8 cellular contexts compared by ENCODE assay signal in the genomic region with DNA sequence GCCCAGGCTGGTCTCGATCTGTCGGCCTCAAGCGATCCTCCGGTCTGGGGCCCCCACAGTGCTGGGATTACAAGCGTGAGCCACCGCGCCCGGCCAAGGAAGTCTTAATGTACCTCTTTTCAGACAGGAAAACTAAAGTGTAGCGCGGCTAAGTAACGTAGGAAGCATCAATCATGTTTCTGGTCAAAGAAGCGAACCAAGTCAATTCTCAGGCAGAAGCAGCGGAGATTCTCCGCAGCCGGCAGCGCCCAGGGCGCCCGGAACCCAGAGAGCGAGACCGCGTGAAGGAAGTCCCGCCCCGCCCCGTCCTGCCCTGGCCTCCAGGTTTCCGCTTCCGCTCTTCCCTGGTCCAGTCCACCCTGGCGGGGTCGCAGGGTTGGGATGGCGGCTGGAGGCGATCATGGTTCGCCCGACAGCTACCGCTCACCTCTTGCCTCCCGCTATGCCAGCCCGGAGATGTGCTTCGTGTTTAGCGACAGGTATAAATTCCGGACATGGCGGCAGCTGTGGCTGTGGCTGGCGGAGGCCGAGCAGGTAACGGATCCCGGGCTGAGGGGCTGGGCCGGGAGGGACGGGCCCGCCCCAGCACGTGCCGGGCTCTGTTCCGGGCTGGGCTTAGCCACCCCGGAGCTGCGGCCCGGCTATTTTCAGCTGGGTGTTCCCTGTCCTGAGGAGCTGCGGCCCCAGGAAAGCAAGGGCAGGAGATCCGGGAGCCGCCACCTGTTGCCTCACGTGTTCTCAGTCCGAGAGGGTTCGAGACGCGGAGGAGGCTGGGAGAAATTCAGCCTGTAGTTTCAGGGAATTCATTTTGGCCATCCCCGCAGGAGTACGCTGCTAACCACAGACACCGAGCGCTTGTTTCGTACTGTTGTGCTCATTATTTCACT. TPM values are rescaled to one million over a fixed set of nuclear protein-coding genes. Genes with fewer than 3 reads are reported as not detected.
DNase-seq lines count a peak whose midpoint lies in the region; ATAC-seq and TF ChIP-seq lines count a peak whose summit lies in the region.

Gene ADSL (plus strand): TSS at position 323 of the 887 bp plus-strand sequence. CDS start 59 bp downstream, at position 382.

- CTCF ChIA-PET in RWPE1 (lab: Yijun Ruan, JAX), result no interaction called here

- peak within 1 kb of the TSS; percentile 97 for H2AFZ ChIP-seq in fibroblast of lung (ENCODE audit: low read length)

- peak within 1 kb of the TSS; percentile 67 for H3K9ac ChIP-seq in fibroblast of lung (ENCODE audit: insufficient read depth, low read length)

- H3K27ac ChIP-seq in RWPE1, result peak within 1 kb of the TSS; percentile 93
- H3K27ac ChIP-seq in fibroblast of lung (ENCODE audit: insufficient read depth, low read length), result peak within 1 kb of the TSS; percentile 48

- no peaks in the 10 kb centered on the region for H3K9me3 Mint-ChIP-seq in activated T-helper 17 cell treated with anti-CD3 and anti-CD28 coated beads, Interleukin-2, amount 50 U/mL, for 72 hours
- no peaks in the 10 kb centered on the region for H3K9me3 Mint-ChIP-seq in naive thymus-derived CD8-positive, alpha-beta T cell
- H3K9me3 Mint-ChIP-seq in stimulated activated naive B cell treated with anti-CD40 and anti-IgM and Interleukin-4, amounts not matched to agents 10 μg/mL and 1 μg/mL and 100 μg/mL, for 72 hours, result no peaks in the 10 kb centered on the region

- H3K27me3 Mint-ChIP-seq in activated T-helper 17 cell treated with anti-CD3 and anti-CD28 coated beads, Interleukin-2, amount 50 U/mL, for 72 hours, result no peaks in the 10 kb centered on the region
- H3K27me3 Mint-ChIP-seq in naive thymus-derived CD8-positive, alpha-beta T cell, result no peaks in the 10 kb centered on the region
- H3K27me3 Mint-ChIP-seq in stimulated activated naive B cell treated with anti-CD40 and anti-IgM and Interleukin-4, amounts not matched to agents 10 μg/mL and 1 μg/mL and 100 μg/mL, for 72 hours, result no peaks in the 10 kb centered on the region

- POLR2A ChIA-PET in RWPE1 (lab: Yijun Ruan, JAX; ENCODE audit: low non-redundant PET), result interaction anchor here (0.7 kb wide), 1 partner anchor 812 kb away, joined by 3 read pairs; no protein-coding TSS in a partner anchor
- POLR2A ChIA-PET in naive thymus-derived CD8-positive, alpha-beta T cell (lab: Charles Lee), result interaction anchor here (0.6 to 10.6 kb wide), 31 partner anchors 10 to 1027 kb away, joined by 3 to 189 read pairs (median 3); partner anchors contain the start of gene RPL3

- H3K4me3 Mint-ChIP-seq in activated T-helper 17 cell treated with anti-CD3 and anti-CD28 coated beads, Interleukin-2, amount 50 U/mL, for 72 hours, result peak within 1 kb of the TSS; percentile 79
- H3K4me3 Mint-ChIP-seq in naive thymus-derived CD8-positive, alpha-beta T cell, result peak within 1 kb of the TSS; percentile 91 to 99 (median 97)
- H3K4me3 Mint-ChIP-seq in stimulated activated naive B cell treated with anti-CD40 and anti-IgM and Interleukin-4, amounts not matched to agents 10 μg/mL and 1 μg/mL and 100 μg/mL, for 72 hours, result peak within 1 kb of the TSS; percentile 95 to 97

- H3K4me3 ChIP-seq in fibroblast of lung (replicated peaks in 1 of 4; ENCODE audit: control extremely low read depth in 1 of 4, insufficient read depth in 1 of 4, low read depth in 3 of 4, low read length in 4 of 4), result peak within 1 kb of the TSS; percentile 78 to 99 (median 86)

- peaks cover 5% of the 10 kb centered on the region for H3K36me3 ChIP-seq in fibroblast of lung (ENCODE audit: control insufficient read depth, insufficient read depth, low read length)

- H3K4me1 ChIP-seq in fibroblast of lung (ENCODE audit: control insufficient read depth, extremely low read depth, insufficient read depth, low read length), result peaks cover 7% of the 10 kb centered on the region

- H3K4me1 Mint-ChIP-seq in activated T-helper 17 cell treated with anti-CD3 and anti-CD28 coated beads, Interleukin-2, amount 50 U/mL, for 72 hours, result peaks cover 23% of the 10 kb centered on the region
- peaks cover 28 to 68% (median 50%) of the 10 kb centered on the region in 4 donors for H3K4me1 Mint-ChIP-seq in naive thymus-derived CD8-positive, alpha-beta T cell
- H3K4me1 Mint-ChIP-seq in stimulated activated naive B cell treated with anti-CD40 and anti-IgM and Interleukin-4, amounts not matched to agents 10 μg/mL and 1 μg/mL and 100 μg/mL, for 72 hours, result peaks cover 18 to 32% of the 10 kb centered on the region in 2 donors

- no peaks in the 10 kb centered on the region for H3K9me3 ChIP-seq in fibroblast of lung (ENCODE audit: control insufficient read depth, insufficient read depth, low read depth, low read length)

- in situ Hi-C loops in KBM-7 (cut with MboI; ENCODE audit: low pct_unique_long_range_greater_than_20kb, low sequenced_read_pairs), result loop anchor here (25.0 kb wide), 1 partner anchor 809 kb away; the partner anchor contains the start of gene RPS19BP1

- H3K27me3 ChIP-seq in fibroblast of lung (ENCODE audit: control insufficient read depth, insufficient read depth, low read length), result no peaks in the 10 kb centered on the region

- H3K36me3 Mint-ChIP-seq in activated T-helper 17 cell treated with anti-CD3 and anti-CD28 coated beads, Interleukin-2, amount 50 U/mL, for 72 hours (ENCODE audit: low read depth), result peaks cover 46% of the 10 kb centered on the region
- peaks cover 0 to 31% (median 5%) of the 10 kb centered on the region in 3 donors for H3K36me3 Mint-ChIP-seq in naive thymus-derived CD8-positive, alpha-beta T cell
- H3K36me3 Mint-ChIP-seq in stimulated activated naive B cell treated with anti-CD40 and anti-IgM and Interleukin-4, amounts not matched to agents 10 μg/mL and 1 μg/mL and 100 μg/mL, for 72 hours, result peaks cover 8 to 11% of the 10 kb centered on the region in 2 donors

- no peaks in the 10 kb centered on the region for H4K20me1 ChIP-seq in fibroblast of lung (ENCODE audit: control insufficient read depth, extremely low read depth, insufficient read depth, low read length)

- peak; percentile 75 for ATAC-seq in GM21576 (IDR thresholded peaks at IDR 0.05; ENCODE audit: unreplicated experiment)
- peak; percentile 94 for ATAC-seq in activated T-helper 17 cell treated with anti-CD3 and anti-CD28 coated beads, Interleukin-2, amount 50 U/mL, for 72 hours (replicated peaks)
- peak; percentile 82 to 84 for ATAC-seq in naive thymus-derived CD8-positive, alpha-beta T cell
- peak; percentile 92 to 93 for ATAC-seq in stimulated activated naive B cell treated with anti-CD40 and anti-IgM and Interleukin-4, amounts not matched to agents 10 μg/mL and 1 μg/mL and 100 μg/mL, for 72 hours (replicated peaks)

- peak within 1 kb of the TSS; percentile 99 for H3K4me2 ChIP-seq in fibroblast of lung (ENCODE audit: extremely low read depth, insufficient read depth, low read length)

- H3K27ac Mint-ChIP-seq in activated T-helper 17 cell treated with anti-CD3 and anti-CD28 coated beads, Interleukin-2, amount 50 U/mL, for 72 hours, result peak within 1 kb of the TSS; percentile 95
- H3K27ac Mint-ChIP-seq in naive thymus-derived CD8-positive, alpha-beta T cell, result peak within 1 kb of the TSS; percentile 95 to 99 (median 98)
- peak within 1 kb of the TSS; percentile 98 for H3K27ac Mint-ChIP-seq in stimulated activated naive B cell treated with anti-CD40 and anti-IgM and Interleukin-4, amounts not matched to agents 10 μg/mL and 1 μg/mL and 100 μg/mL, for 72 hours

- DNase-seq in DMS153 treated with DMSO at 0.1 percent for 48 hours (lab: John Stamatoyannopoulos, UW; ENCODE audit: unreplicated experiment) (peak; percentile 71), KBM-7 (peak; percentile 91), RWPE1 (ENCODE audit: low spot score) (peak; percentile 84), fibroblast of lung (ENCODE audit: low read depth in 2 of 2) (peak; percentile 84 to 85)
- peak; percentile 68 to 88 (median 78) for DNase-seq in naive thymus-derived CD8-positive, alpha-beta T cell
- peak; percentile 83 for DNase-seq in stimulated activated naive B cell treated with anti-CD40 and anti-IgM and Interleukin-4, amounts not matched to agents 10 μg/mL and 1 μg/mL and 100 μg/mL, for 72 hours

- H3K79me2 ChIP-seq in fibroblast of lung (ENCODE audit: control insufficient read depth, insufficient read depth, low read length), result peaks cover 26% of the 10 kb centered on the region

- TF ChIP-seq CTCF in RWPE1 (conservative IDR thresholded peaks at IDR 0.05; ENCODE audit: low read depth) (no peak), fibroblast of lung (conservative IDR thresholded peaks at IDR 0.05 in 1 of 2, IDR thresholded peaks at IDR 0.05 in 1 of 2; ENCODE audit: low read depth in 1 of 2, low read length in 2 of 2) (peak in 1 of 2 donors; percentile 8)

RNA-seq across cellular contexts. Expression of gene ADSL, which starts in this region (rescaled TPM):
- 100 to 1,000 TPM in 1 of 2 donors, 10 to 100 TPM in 1; 94.6 to 157 TPM for total RNA-seq in activated T-helper 17 cell treated with anti-CD3 and anti-CD28 coated beads, Interleukin-2, amount 50 U/mL, for 72 hours
- 67.0 and 92.7 TPM in 2 replicates for total RNA-seq in fibroblast of lung
- polyA plus RNA-seq in fibroblast of lung, result 89.8 and 112 TPM in 2 replicates
- polyA plus RNA-seq in fibroblast of lung (2012), result 68.7 and 84.4 TPM in 2 replicates
- polyA minus RNA-seq in fibroblast of lung (ENCODE audit: low replicate concordance), result 51.1 and 77.8 TPM in 2 replicates
- 10 to 100 TPM; 63.2 to 65.6 TPM for total RNA-seq in naive thymus-derived CD8-positive, alpha-beta T cell
- polyA plus RNA-seq in naive thymus-derived CD8-positive, alpha-beta T cell, result 100 to 1,000 TPM in 1 of 3 donors, 10 to 100 TPM in 2; 97.0 to 130 (median 100.0) TPM

Comparison
In these comparisons a context has a peak if more than half of its experiments do, and no peak if none do; other contexts are left out.
1. Peak in every context shown above with its lines: DNase-seq, ATAC-seq, H3K4me3 ChIP-seq and H3K27ac ChIP-seq.